ENCODE assay signal across 11 cellular contexts in genomic region chr1:37096523-37096922, GRCh38.
A peak's percentile ranks its signal among the peaks of the same experiment; 100 is the strongest.
DNase-seq lines count a peak whose midpoint lies in the region; TF ChIP-seq lines count a peak whose summit lies in the region.
"Had no signal": no experiment of that assay in that cellular context is flagged by ENCODE, and none has a peak within 500 bp of the region (broad histone marks: within the 10 kb centered on the region; RNA-seq: fewer than 3 reads in every experiment).

No MANE protein-coding gene starts in this region.

- TF ChIP-seq CTCF in mesothelial cell of epicardium (IDR thresholded peaks at IDR 0.05; ENCODE audit: unreplicated experiment), result peak; percentile 21

- no peaks in the 10 kb centered on the region for H3K36me3 Mint-ChIP-seq in mesothelial cell of epicardium
- no peaks in the 10 kb centered on the region for H3K36me3 Mint-ChIP-seq in activated CD4-positive, alpha-beta memory T cell treated with anti-CD3 and anti-CD28 coated beads, Interleukin-2, amount 10 ng/mL, durations not matched to agents 7 days and 5 days (ENCODE audit: low read depth)
- H3K36me3 Mint-ChIP-seq: naive thymus-derived CD8-positive, alpha-beta T cell had no signal

- no peak overlapping the region for H3K4me3 Mint-ChIP-seq in mesothelial cell of epicardium
- H3K4me3 Mint-ChIP-seq in activated CD4-positive, alpha-beta memory T cell treated with anti-CD3 and anti-CD28 coated beads, Interleukin-2, amount 10 ng/mL, durations not matched to agents 7 days and 5 days, result no peak overlapping the region
- H3K4me3 Mint-ChIP-seq: naive thymus-derived CD8-positive, alpha-beta T cell had no signal

- H3K9me3 Mint-ChIP-seq in mesothelial cell of epicardium, result no peaks in the 10 kb centered on the region
- no peaks in the 10 kb centered on the region for H3K9me3 Mint-ChIP-seq in activated CD4-positive, alpha-beta memory T cell treated with anti-CD3 and anti-CD28 coated beads, Interleukin-2, amount 10 ng/mL, durations not matched to agents 7 days and 5 days

- in situ Hi-C loops in SK-MEL-5 (cut with HindIII; ENCODE audit: low pct_unique_long_range_greater_than_20kb, low sequenced_read_pairs), result no loop called here

- H3K4me1 Mint-ChIP-seq in mesothelial cell of epicardium, result peaks cover 8% of the 10 kb centered on the region
- no peaks in the 10 kb centered on the region for H3K4me1 Mint-ChIP-seq in activated CD4-positive, alpha-beta memory T cell treated with anti-CD3 and anti-CD28 coated beads, Interleukin-2, amount 10 ng/mL, durations not matched to agents 7 days and 5 days
- H3K4me1 Mint-ChIP-seq: naive thymus-derived CD8-positive, alpha-beta T cell had no signal

- H3K27ac Mint-ChIP-seq in mesothelial cell of epicardium, result no peak overlapping the region
- H3K27ac Mint-ChIP-seq in activated CD4-positive, alpha-beta memory T cell treated with anti-CD3 and anti-CD28 coated beads, Interleukin-2, amount 10 ng/mL, durations not matched to agents 7 days and 5 days, result no peak overlapping the region
- H3K27ac Mint-ChIP-seq: naive thymus-derived CD8-positive, alpha-beta T cell had no signal

- peak; percentile 79 for DNase-seq in NCI-H510A (lab: John Stamatoyannopoulos, UW)
- no peak for DNase-seq in NCI-H510A treated with DMSO at 0.1 percent for 48 hours (lab: John Stamatoyannopoulos, UW)
- peak; percentile 48 for DNase-seq in HEK293T (ENCODE audit: extremely low spot score)
- peak; percentile 69 for DNase-seq in SK-MEL-5 (ENCODE audit: low read depth, low spot score)
- DNase-seq in mesothelial cell of epicardium (ENCODE audit: low spot score in 2 of 2, unreplicated experiment in 2 of 2), result no peak
- DNase-seq in activated CD4-positive, alpha-beta memory T cell treated with anti-CD3 and anti-CD28 coated beads, Interleukin-2, amount 10 ng/mL, durations not matched to agents 7 days and 5 days, result no peak
- DNase-seq in DMS53 (lab: John Stamatoyannopoulos, UW), result no peak
- DNase-seq in activated naive CD4-positive, alpha-beta T cell treated with Interleukin-2 at 50 U/mL for 16 hours, result no peak
- DNase-seq: activated T-cell treated with anti-CD3 and anti-CD28 coated beads, Interleukin-2, amount 50 U/mL, for 1 hour; naive thymus-derived CD8-positive, alpha-beta T cell; stimulated activated CD4-positive, alpha-beta T cell treated with anti-CD3 and anti-CD28 coated beads, Interleukin-12 subunit alpha, Interleukin-12 subunit beta, amount 100 ng/mL, for 4 hours had no signal

- H3K27me3 Mint-ChIP-seq in mesothelial cell of epicardium (ENCODE audit: low read depth), result peaks cover 38% of the 10 kb centered on the region
- H3K27me3 Mint-ChIP-seq in activated CD4-positive, alpha-beta memory T cell treated with anti-CD3 and anti-CD28 coated beads, Interleukin-2, amount 10 ng/mL, durations not matched to agents 7 days and 5 days, result no peaks in the 10 kb centered on the region

- POLR2A ChIA-PET in HEK293T (lab: Yijun Ruan, JAX), result no interaction called here
- POLR2A ChIA-PET in activated CD4-positive, alpha-beta memory T cell treated with anti-CD3 and anti-CD28 coated beads, Interleukin-2, amount 10 ng/mL, durations not matched to agents 7 days and 5 days (lab: Charles Lee), result no interaction called here

- CTCF ChIA-PET in HEK293T (lab: Yijun Ruan, JAX), result no interaction called here
- CTCF ChIA-PET in activated CD4-positive, alpha-beta memory T cell treated with anti-CD3 and anti-CD28 coated beads, Interleukin-2, amount 10 ng/mL, durations not matched to agents 7 days and 5 days (lab: Charles Lee), result no interaction called here

TF ChIP-seq in HEK293T, 16 proteins besides CTCF, POLR2A, EP300 and RAD21:
- TF ChIP-seq FOXA1 (IDR thresholded peaks at IDR 0.05) (no peak), FOXM1 (IDR thresholded peaks at IDR 0.05; ENCODE audit: borderline replicate concordance) (no peak), SP1 (IDR thresholded peaks at IDR 0.05) (no peak), NFRKB (IDR thresholded peaks at IDR 0.05) (no peak), ELF4 (IDR thresholded peaks at IDR 0.05) (no peak), HDGF (IDR thresholded peaks at IDR 0.05; ENCODE audit: borderline replicate concordance) (no peak), ZNF384 (IDR thresholded peaks at IDR 0.05) (no peak), BHLHE40 (IDR thresholded peaks at IDR 0.05; ENCODE audit: borderline replicate concordance) (no peak), ARNT (IDR thresholded peaks at IDR 0.05) (no peak), PKNOX1 (IDR thresholded peaks at IDR 0.05) (no peak), FOXK2 (IDR thresholded peaks at IDR 0.05) (no peak)
TF ChIP-seq in HEK293T: peak in this region for 0.

Comparison
In these comparisons a context has a peak if more than half of its experiments do, and no peak if none do; other contexts are left out.
1. DNase-seq: peak in NCI-H510A (single experiment), HEK293T (single experiment) and SK-MEL-5 (single experiment); none in NCI-H510A treated with DMSO at 0.1 percent for 48 hours (single experiment), mesothelial cell of epicardium (0 of 2), activated CD4-positive, alpha-beta memory T cell treated with anti-CD3 and anti-CD28 coated beads, Interleukin-2, amount 10 ng/mL, durations not matched to agents 7 days and 5 days (single experiment), DMS53 (single experiment) and activated naive CD4-positive, alpha-beta T cell treated with Interleukin-2 at 50 U/mL for 16 hours (single experiment).